ENCODE assay signal across 12 cellular contexts in genomic region chr19:10352764-10353671, GRCh38. TPM values are rescaled to one million over a fixed set of nuclear protein-coding genes. Genes with fewer than 3 reads are reported as not detected.
DNase-seq lines count a peak whose midpoint lies in the region; ATAC-seq, FAIRE-seq and TF ChIP-seq lines count a peak whose summit lies in the region.
"Had no signal": no experiment of that assay in that cellular context is flagged by ENCODE, and none has a peak within 500 bp of the region (broad histone marks: within the 10 kb centered on the region; RNA-seq: fewer than 3 reads in every experiment).

No MANE protein-coding gene starts in this region.

- TF ChIP-seq POLR2A in GM12892 (IDR thresholded peaks at IDR 0.05; ENCODE audit: low read depth, low read length) (no peak), prostate gland (IDR thresholded peaks at IDR 0.05) (no peak)

- TF ChIP-seq CTCF in WERI-Rb-1 (IDR thresholded peaks at IDR 0.05; ENCODE audit: low read depth, low read length): no peak
- no peak for TF ChIP-seq CTCF in prostate gland (IDR thresholded peaks at IDR 0.05)

- peak overlapping the region; percentile 8 for H3K27ac ChIP-seq in cingulate gyrus (ENCODE audit: low read depth, low read length)
- no peak overlapping the region for H3K27ac ChIP-seq in iPS DF 6.9 (ENCODE audit: low read length)
- no peak overlapping the region for H3K27ac ChIP-seq in WERI-Rb-1
- no peak overlapping the region for H3K27ac ChIP-seq in substantia nigra (ENCODE audit: low read depth, low read length, poor library complexity, severe bottlenecking)
- no peak overlapping the region for H3K27ac ChIP-seq in prostate gland
- H3K27ac ChIP-seq: RWPE1 had no signal

- intact Hi-C loops in posterior vena cava (cut with DNase I) (no loop called here), prostate gland (cut with DNase I) (no loop called here)

- DNase-seq in GM12892 (ENCODE audit: insufficient read length): peak; percentile 13
- peak; percentile 89 for DNase-seq in iPS DF 6.9 (ENCODE audit: low read depth, low spot score)
- DNase-seq in posterior vena cava (ENCODE audit: low spot score): peak; percentile 92
- no peak for DNase-seq in WERI-Rb-1
- DNase-seq in substantia nigra (lab: John Stamatoyannopoulos, UW): no peak
- no peak for DNase-seq in prostate gland (ENCODE audit: low spot score)
- DNase-seq: NCI-H1930 had no signal

- no CpG with 5 or more reads among the region's 63 CpGs for WGBS in iPS DF 6.9 (ENCODE audit: insufficient coverage, insufficient read length)
- WGBS in prostate gland: 73% methylated on average over 63 of the region's 63 CpGs

- ATAC-seq in HG02870 (IDR thresholded peaks at IDR 0.05; ENCODE audit: unreplicated experiment): no peak

- H3K9me3 ChIP-seq in iPS DF 6.9 (ENCODE audit: control insufficient read depth, insufficient read depth, low read length) (no peaks in the 10 kb centered on the region), WERI-Rb-1 (ENCODE audit: severe bottlenecking) (no peaks in the 10 kb centered on the region), prostate gland (no peaks in the 10 kb centered on the region)

- no peaks in the 10 kb centered on the region for H3K27me3 ChIP-seq in iPS DF 6.9 (ENCODE audit: control insufficient read depth, insufficient read depth, low read length)
- H3K27me3 ChIP-seq in WERI-Rb-1 (ENCODE audit: insufficient read depth, low read depth, severe bottlenecking): no peaks in the 10 kb centered on the region
- H3K27me3 ChIP-seq in prostate gland (replicated peaks; ENCODE audit: insufficient read depth): no peaks in the 10 kb centered on the region

- peaks cover 2% of the 10 kb centered on the region for H3K4me1 ChIP-seq in iPS DF 6.9 (ENCODE audit: control insufficient read depth, insufficient read depth, low read length)
- H3K4me1 ChIP-seq in prostate gland (replicated peaks): no peaks in the 10 kb centered on the region

- no peak for FAIRE-seq in GM12892 (lab: Jason Lieb, UNC)
- FAIRE-seq: colon, G401.6 had no signal

- H3K4me3 ChIP-seq in iPS DF 6.9 (ENCODE audit: low read length) (peak overlapping the region; percentile 33; the same call in 1 of the 2 replicates), WERI-Rb-1 (ENCODE audit: low read depth, low read length) (no peak overlapping the region), prostate gland (no peak overlapping the region)

- H3K36me3 ChIP-seq in iPS DF 6.9 (ENCODE audit: control insufficient read depth, insufficient read depth, low read length) (no peaks in the 10 kb centered on the region), WERI-Rb-1 (peaks cover 56% of the 10 kb centered on the region), prostate gland (peaks cover 4 to 8% of the 10 kb centered on the region in 2 donors)

RNA-seq across cellular contexts. Expression of gene ICAM3, which starts 13.6 kb away (rescaled TPM):
- polyA plus RNA-seq in GM12892 (2012; ENCODE audit: missing spikeins): 105 TPM
- total RNA-seq in posterior vena cava (10 to 100 TPM in 1 of 2 donors, 1 to 10 TPM in 1; 7.9 to 10.6 TPM), prostate gland (1 to 10 TPM; 6.4 to 6.5 TPM)

RNA-seq across cellular contexts. Expression of gene RAVER1, which starts 19.7 kb away (rescaled TPM):
- polyA plus RNA-seq in GM12892 (2012; ENCODE audit: missing spikeins): 4.1 TPM
- total RNA-seq in posterior vena cava: 10 to 100 TPM; 17.5 to 19.0 TPM
- total RNA-seq in prostate gland: 10 to 100 TPM; 50.2 to 53.2 TPM

RNA-seq across cellular contexts. Expression of gene TYK2, which starts 27.4 kb away (rescaled TPM):
- polyA plus RNA-seq in GM12892 (2012; ENCODE audit: missing spikeins): 197 TPM
- total RNA-seq in posterior vena cava: 10 to 100 TPM; 67.1 to 69.3 TPM
- 100 to 1,000 TPM in 1 of 2 donors, 10 to 100 TPM in 1; 90.8 to 161 TPM for total RNA-seq in prostate gland

RNA-seq across cellular contexts. Expression of gene FDX2, which starts 37.2 kb away (rescaled TPM):
- polyA plus RNA-seq in GM12892 (2012; ENCODE audit: missing spikeins): 10.4 TPM
- 10 to 100 TPM; 10.2 to 11.4 TPM for total RNA-seq in posterior vena cava
- total RNA-seq in prostate gland: 10 to 100 TPM; 20.9 to 29.9 TPM

RNA-seq across cellular contexts. Expression of gene ZGLP1, which starts 43.4 kb away (rescaled TPM):
- 2.0 TPM for polyA plus RNA-seq in GM12892 (2012; ENCODE audit: missing spikeins)
- total RNA-seq in posterior vena cava (1 to 10 TPM; 1.1 to 1.2 TPM), prostate gland (10 to 100 TPM in 1 of 2 donors, 1 to 10 TPM in 1; 5.0 to 12.3 TPM)

Comparison
In these comparisons a context has a peak if more than half of its experiments do, and no peak if none do; other contexts are left out.
1. DNase-seq: peak in GM12892 (single experiment), iPS DF 6.9 (single experiment) and posterior vena cava (single experiment); none in WERI-Rb-1 (single experiment), substantia nigra (0 of 49) and prostate gland (single experiment).